Comparison of ENCODE assay signal across 27 cellular contexts in genomic region chr12:77865178-77865577, GRCh38.
"Had no signal": no experiment of that assay in that cellular context is flagged by ENCODE, and none has a peak within 500 bp of the region (broad histone marks: within the 10 kb centered on the region; RNA-seq: fewer than 3 reads in every experiment).

No MANE protein-coding gene starts in this region.

- H3K4me3 ChIP-seq: stomach, suprapubic skin, testis, thoracic aorta, thyroid gland, tibial artery, tibial nerve, transverse colon, upper lobe of left lung, upper lobe of right lung, uterus, vagina had no signal

- FAIRE-seq: urothelium cell line had no signal

- H3K27me3 ChIP-seq: stomach, suprapubic skin, testis, thyroid gland, tibial artery, tibial nerve, transverse colon, upper lobe of left lung, upper lobe of right lung, uterus, vagina had no signal

- DNase-seq: stimulated activated CD4-positive, alpha-beta T cell treated with anti-CD3 and anti-CD28 coated beads, Interleukin-2, amount 100 ng/mL, for 48 hours; stimulated activated CD4-positive, alpha-beta T cell treated with anti-CD3 and anti-CD28 coated beads, Interleukin-4, amount 100 ng/mL, for 1 hour; stimulated activated CD4-positive, alpha-beta T cell treated with anti-CD3 and anti-CD28 coated beads, Interleukin-4, amount 100 ng/mL, for 24 hours; stimulated activated CD4-positive, alpha-beta T cell treated with anti-CD3 and anti-CD28 coated beads, Interleukin-4, amount 100 ng/mL, for 4 hours; stimulated activated CD8-positive, alpha-beta memory T cell treated with anti-CD3 and anti-CD28 coated beads, Interleukin-4, amount 100 ng/mL, for 48 hours; stimulated activated naive B cell treated with anti-CD40 and anti-IgM and Interleukin-4, amounts not matched to agents 10 μg/mL and 1 μg/mL and 100 μg/mL, for 72 hours; stimulated activated naive CD4-positive, alpha-beta T cell; stimulated activated naive CD4-positive, alpha-beta T cell treated with Interleukin-2 at 50 U/mL for 16 hours; stimulated activated naive CD8-positive, alpha-beta T cell treated with anti-CD3 and anti-CD28 coated beads, Interleukin-15, amount 100 ng/mL, for 72 hours; stimulated activated naive CD8-positive, alpha-beta T cell treated with anti-CD3 and anti-CD28 coated beads, Interleukin-15, Interleukin-2, amounts not matched to agents 100 U/mL and 50 U/mL, for 24 hours; stomach; substantia nigra; testis; thyroid gland; tibial artery; transverse colon; trophoblast cell; upper lobe of left lung; upper lobe of right lung; uterus had no signal

- H3K36me3 ChIP-seq: stomach, suprapubic skin, thoracic aorta, thyroid gland, tibial artery, tibial nerve, transverse colon, upper lobe of left lung, upper lobe of right lung, uterus, vagina had no signal

- H3K4me1 ChIP-seq: stomach, suprapubic skin, testis, thyroid gland, tibial artery, tibial nerve, transverse colon, upper lobe of left lung, uterus, vagina had no signal

- ATAC-seq: stimulated activated effector memory CD8-positive, alpha-beta T cell treated with anti-CD3 and anti-CD28 coated beads, Interleukin-12 subunit alpha, Interleukin-12 subunit beta, amount 100 ng/mL, for 72 hours; stimulated activated memory B cell treated with anti-CD40 and anti-IgM and Interleukin-4, amounts not matched to agents 10 μg/mL and 1 μg/mL and 100 μg/mL, for 72 hours; stimulated activated naive B cell treated with anti-CD40 and anti-IgM and Interleukin-4, amounts not matched to agents 10 μg/mL and 1 μg/mL and 100 μg/mL, for 72 hours; stimulated activated naive CD8-positive, alpha-beta T cell treated with anti-CD3 and anti-CD28 coated beads, Interleukin-15, amount 100 ng/mL, for 72 hours; stimulated activated naive CD8-positive, alpha-beta T cell treated with anti-CD3 and anti-CD28 coated beads, Interleukin-15, Interleukin-2, amounts not matched to agents 100 U/mL and 50 U/mL, for 24 hours; upper lobe of right lung had no signal

- H3K9me3 ChIP-seq: stomach, suprapubic skin, testis, thoracic aorta, thyroid gland, tibial artery, tibial nerve, transverse colon, upper lobe of left lung, upper lobe of right lung, uterus, vagina had no signal

- H3K27ac ChIP-seq: stomach, suprapubic skin, testis, thoracic aorta, thyroid gland, tibial artery, tibial nerve, transverse colon, upper lobe of left lung, upper lobe of right lung, uterus, vagina had no signal
